Comparison of ENCODE assay signal across 11 cellular contexts in the genomic region with DNA sequence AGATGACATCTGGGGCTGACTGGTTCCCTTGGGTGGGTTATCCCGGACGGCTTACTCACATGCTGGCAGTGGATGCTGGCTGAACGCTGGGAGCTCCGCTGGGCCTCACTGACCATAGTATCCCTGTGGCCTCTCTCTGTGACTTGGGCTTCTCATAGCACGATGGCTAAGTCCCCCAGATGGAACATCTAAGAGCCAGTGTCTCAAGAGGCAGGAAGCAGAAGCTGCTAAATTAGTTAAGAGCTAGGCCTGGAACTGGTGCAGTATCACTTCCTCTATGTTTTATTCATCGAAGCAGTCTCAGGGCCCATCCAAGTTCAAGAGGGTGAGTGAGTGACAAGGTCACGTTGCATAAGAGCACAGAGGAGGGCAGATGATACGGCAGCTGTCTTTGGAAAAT.
DNase-seq lines count a peak whose midpoint lies in the region; ATAC-seq and TF ChIP-seq lines count a peak whose summit lies in the region.
"Had no signal": no experiment of that assay in that cellular context is flagged by ENCODE, and none has a peak within 500 bp of the region (broad histone marks: within the 10 kb centered on the region; RNA-seq: fewer than 3 reads in every experiment).

No MANE protein-coding gene starts in this region.

- intact Hi-C loops in transverse colon (cut with DNase I; ENCODE audit: low total_unique reads): no loop called here

- H3K4me1 Mint-ChIP-seq in effector memory CD8-positive, alpha-beta T cell (ENCODE audit: low read depth in 2 of 2): no peaks in the 10 kb centered on the region

- TF ChIP-seq CTCF in GM06990 (IDR thresholded peaks at IDR 0.05; ENCODE audit: insufficient read depth, low read length, poor library complexity, severe bottlenecking) (no peak), transverse colon (IDR thresholded peaks at IDR 0.05) (no peak)

- H3K4me3 Mint-ChIP-seq in effector memory CD8-positive, alpha-beta T cell: no peak overlapping the region
- H3K4me3 Mint-ChIP-seq: activated naive CD4-positive, alpha-beta T cell treated with anti-CD3 and anti-CD28 coated beads for 36 hours had no signal

- H3K36me3 Mint-ChIP-seq in effector memory CD8-positive, alpha-beta T cell (ENCODE audit: insufficient read depth): no peaks in the 10 kb centered on the region

- H3K4me1 ChIP-seq in transverse colon: peaks cover 0 to 6% (median 0%) of the 10 kb centered on the region in 4 donors

- no peaks in the 10 kb centered on the region for H3K9me3 Mint-ChIP-seq in effector memory CD8-positive, alpha-beta T cell
- H3K9me3 Mint-ChIP-seq: activated naive CD4-positive, alpha-beta T cell treated with anti-CD3 and anti-CD28 coated beads for 36 hours had no signal

- H3K36me3 ChIP-seq in GM06990 (ENCODE audit: control insufficient read depth, insufficient read depth, low read length): no peaks in the 10 kb centered on the region
- H3K36me3 ChIP-seq in transverse colon: peaks cover 0 to 13% (median 5%) of the 10 kb centered on the region in 4 donors

- TF ChIP-seq EP300 in transverse colon (IDR thresholded peaks at IDR 0.05; ENCODE audit: low read depth): no peak

- no peak overlapping the region for H3K27ac ChIP-seq in transverse colon
- H3K27ac ChIP-seq: C4-2B, epithelial cell of prostate had no signal

- 69 to 93% methylated on average over 3 to 8 of the region's 8 CpGs for WGBS in transverse colon (ENCODE audit: low coverage in 1 of 2), 2 donors

- H3K4me3 ChIP-seq in GM06990 (replicated peaks; ENCODE audit: low read depth, low read length): no peak overlapping the region
- no peak overlapping the region for H3K4me3 ChIP-seq in transverse colon

- in situ Hi-C loops in transverse colon (cut with MboI; ENCODE audit: low pct_ligation_motif_present in 1 of 4, low pct_unique_long_range_greater_than_20kb in 1 of 4, low sequenced_read_pairs in 3 of 4): no loop called here

- peak; percentile 97 for ATAC-seq in GM21367 (IDR thresholded peaks at IDR 0.05; ENCODE audit: unreplicated experiment)
- ATAC-seq in HG03175 (IDR thresholded peaks at IDR 0.05; ENCODE audit: unreplicated experiment): peak; percentile 85
- ATAC-seq in effector memory CD8-positive, alpha-beta T cell (replicated peaks): peak; percentile 41
- no peak for ATAC-seq in stimulated activated naive CD8-positive, alpha-beta T cell treated with anti-CD3 and anti-CD28 coated beads, Interleukin-15, Interleukin-2, amounts not matched to agents 100 U/mL and 50 U/mL, for 24 hours

- no peaks in the 10 kb centered on the region for H3K9me3 ChIP-seq in transverse colon

- H3K27me3 ChIP-seq in GM06990 (replicated peaks; ENCODE audit: control insufficient read depth, insufficient read depth, low read length): no peaks in the 10 kb centered on the region
- no peaks in the 10 kb centered on the region for H3K27me3 ChIP-seq in transverse colon

- H3K27ac Mint-ChIP-seq in effector memory CD8-positive, alpha-beta T cell: no peak overlapping the region
- H3K27ac Mint-ChIP-seq: activated naive CD4-positive, alpha-beta T cell treated with anti-CD3 and anti-CD28 coated beads for 36 hours had no signal

- DNase-seq in GM06990 (ENCODE audit: extremely low read depth, insufficient read length): peak; percentile 29
- DNase-seq in effector memory CD8-positive, alpha-beta T cell: no peak
- no peak for DNase-seq in activated effector memory CD4-positive, alpha-beta T cell treated with anti-CD3 and anti-CD28 coated beads, Interleukin-2, amount 50 U/mL, for 16 hours
- no peak for DNase-seq in NCI-H2081 (lab: John Stamatoyannopoulos, UW)
- DNase-seq in stimulated activated naive CD8-positive, alpha-beta T cell treated with anti-CD3 and anti-CD28 coated beads, Interleukin-15, Interleukin-2, amounts not matched to agents 100 U/mL and 50 U/mL, for 24 hours: no peak
- DNase-seq in transverse colon: no peak
- DNase-seq: activated naive CD4-positive, alpha-beta T cell treated with anti-CD3 and anti-CD28 coated beads for 36 hours had no signal

- no peaks in the 10 kb centered on the region for H3K27me3 Mint-ChIP-seq in effector memory CD8-positive, alpha-beta T cell

- no peak for TF ChIP-seq POLR2A in transverse colon (IDR thresholded peaks at IDR 0.05)
